10 cellular contexts compared by ENCODE assay signal in genomic region chr4:157043131-157043530, GRCh38. TPM values are rescaled to one million over a fixed set of nuclear protein-coding genes. Genes with fewer than 3 reads are reported as not detected.
DNase-seq lines count a peak whose midpoint lies in the region; ATAC-seq, FAIRE-seq and TF ChIP-seq lines count a peak whose summit lies in the region.
"Had no signal": no experiment of that assay in that cellular context is flagged by ENCODE, and none has a peak within 500 bp of the region (broad histone marks: within the 10 kb centered on the region; RNA-seq: fewer than 3 reads in every experiment).

No MANE protein-coding gene starts in this region.

- H3K4me1 ChIP-seq in upper lobe of right lung: no peaks in the 10 kb centered on the region
- H3K4me1 ChIP-seq: BE2C, heart left ventricle had no signal

- no peak for TF ChIP-seq CTCF in upper lobe of right lung (IDR thresholded peaks at IDR 0.05)

- FAIRE-seq in RCC 7860 (lab: Jason Lieb, UNC): no peak

- no peak overlapping the region for H3K27ac ChIP-seq in upper lobe of right lung
- H3K27ac ChIP-seq: heart left ventricle had no signal

- peak; percentile 10 for DNase-seq in SIG-M5 treated with dmso at 0.1 percent for 504 hours (lab: John Stamatoyannopoulos, UW; ENCODE audit: unreplicated experiment)
- DNase-seq in SIG-M5 (lab: John Stamatoyannopoulos, UW): no peak
- DNase-seq in RCC 7860 (ENCODE audit: low spot score): peak; percentile 9
- DNase-seq in fibroblast of gingiva (ENCODE audit: low read depth): peak; percentile 9
- no peak for DNase-seq in upper lobe of right lung
- no peak for DNase-seq in NCI-H524 (lab: John Stamatoyannopoulos, UW)
- no peak for DNase-seq in NCI-H1092 (lab: John Stamatoyannopoulos, UW)
- DNase-seq in NCI-H774 (lab: John Stamatoyannopoulos, UW): no peak
- DNase-seq: BE2C, heart left ventricle had no signal

- H3K36me3 ChIP-seq in upper lobe of right lung: no peaks in the 10 kb centered on the region
- H3K36me3 ChIP-seq: BE2C, heart left ventricle had no signal

- H3K27me3 ChIP-seq in upper lobe of right lung: no peaks in the 10 kb centered on the region
- H3K27me3 ChIP-seq: BE2C, heart left ventricle had no signal

- intact Hi-C loops in upper lobe of right lung (cut with DNase I): no loop called here

- no peaks in the 10 kb centered on the region for H3K9me3 ChIP-seq in upper lobe of right lung
- H3K9me3 ChIP-seq: BE2C, heart left ventricle had no signal

- no peak overlapping the region for H3K4me3 ChIP-seq in upper lobe of right lung
- H3K4me3 ChIP-seq: heart left ventricle had no signal

- peak; percentile 59 for ATAC-seq in upper lobe of right lung
- ATAC-seq: heart left ventricle had no signal

RNA-seq across cellular contexts. Expression of gene GLRB, which starts 32.8 kb away (rescaled TPM):
- total RNA-seq in upper lobe of right lung: 6.5 TPM

Comparison
In these comparisons a context has a peak if more than half of its experiments do, and no peak if none do; other contexts are left out.
1. DNase-seq: peak in SIG-M5 treated with dmso at 0.1 percent for 504 hours (single experiment), RCC 7860 (single experiment) and fibroblast of gingiva (single experiment); none in SIG-M5 (single experiment), upper lobe of right lung (single experiment), NCI-H524 (0 of 2), NCI-H1092 (single experiment) and NCI-H774 (single experiment).